In genomic region chr16:89408315-89408714, GRCh38 we compare ENCODE assay signal across 10 cellular contexts.
DNase-seq lines count a peak whose midpoint lies in the region; ATAC-seq, FAIRE-seq and TF ChIP-seq lines count a peak whose summit lies in the region.
"Had no signal": no experiment of that assay in that cellular context is flagged by ENCODE, and none has a peak within 500 bp of the region (broad histone marks: within the 10 kb centered on the region; RNA-seq: fewer than 3 reads in every experiment).

No MANE protein-coding gene starts in this region.

- POLR2A ChIA-PET in K562 (lab: Yijun Ruan, JAX), result interaction anchor here (1.1 to 1.4 kb wide), 3 partner anchors 10 to 19 kb away, joined by 3 to 4 read pairs (median 4); no protein-coding TSS in a partner anchor

- H3K27me3 Mint-ChIP-seq in memory B cell, result no peaks in the 10 kb centered on the region
- H3K27me3 Mint-ChIP-seq in type B pancreatic cell, result no peaks in the 10 kb centered on the region

- no TSS peak for BruUV-seq in mammary epithelial cell (replicated peaks; lab: Mats Ljungman, UMichigan)
- no TSS peak for BruUV-seq in K562 (replicated peaks; lab: Mats Ljungman, UMichigan)

- TF ChIP-seq POLR2A in breast epithelium (IDR thresholded peaks at IDR 0.05) (no peak), K562 (conservative IDR thresholded peaks at IDR 0.05) (no peak), tibial nerve (IDR thresholded peaks at IDR 0.05) (no peak)

- H3K4me1 Mint-ChIP-seq in memory B cell (peaks cover 58% of the 10 kb centered on the region), type B pancreatic cell (ENCODE audit: unreplicated experiment) (peaks cover 83% of the 10 kb centered on the region)

- ATAC-seq in K562 (no peak), memory B cell (ENCODE audit: low read depth) (no peak), GM21529 (IDR thresholded peaks at IDR 0.05; ENCODE audit: unreplicated experiment) (no peak)

- no peak overlapping the region for H3K4me3 ChIP-seq in mammary epithelial cell (replicated peaks in 1 of 3; ENCODE audit: insufficient read depth in 1 of 3, low read depth in 2 of 3, low read length in 3 of 3)
- H3K4me3 ChIP-seq in breast epithelium, result peak overlapping the region in 1 of 3 donors; percentile 3
- no peak overlapping the region for H3K4me3 ChIP-seq in K562
- no peak overlapping the region for H3K4me3 ChIP-seq in tibial nerve

- H2AFZ ChIP-seq in mammary epithelial cell (ENCODE audit: low read depth, low read length), result no peak overlapping the region
- no peak overlapping the region for H2AFZ ChIP-seq in K562 (ENCODE audit: low read depth, low read length)

- H3K36me3 Mint-ChIP-seq in memory B cell (peaks cover 3% of the 10 kb centered on the region), type B pancreatic cell (no peaks in the 10 kb centered on the region)

- no peaks in the 10 kb centered on the region for H3K36me3 ChIP-seq in mammary epithelial cell (ENCODE audit: insufficient read depth, low read length)
- no peaks in the 10 kb centered on the region for H3K36me3 ChIP-seq in breast epithelium
- peaks cover 16% of the 10 kb centered on the region; the same call in 2 of the 3 replicates for H3K36me3 ChIP-seq in K562 (ENCODE audit: control insufficient read depth, insufficient read depth, low read length)
- H3K36me3 ChIP-seq in tibial nerve, result no peaks in the 10 kb centered on the region

- no peak for FAIRE-seq in K562 (lab: Jason Lieb, UNC)

- H3K27ac ChIP-seq in mammary epithelial cell (ENCODE audit: insufficient read depth, low read depth, low read length) (peak overlapping the region; percentile 48), breast epithelium (peak overlapping the region in 1 of 2 donors; percentile 29), K562 (ENCODE audit: extremely low read depth, low read depth, low read length) (no peak overlapping the region), tibial nerve (peak overlapping the region in 2 of 4 donors; percentile 17 to 18)

- CTCF ChIA-PET in mammary epithelial cell (lab: Charles Lee; ENCODE audit: low non-redundant PET), result no interaction called here
- CTCF ChIA-PET in K562 (lab: Yijun Ruan, JAX; ENCODE audit: low intra/inter-chr PET ratio), result no interaction called here

- no peak overlapping the region for H3K4me2 ChIP-seq in mammary epithelial cell (ENCODE audit: insufficient read depth, low read depth, low read length)
- peak overlapping the region; percentile 12; the same call in 1 of the 2 replicates for H3K4me2 ChIP-seq in K562 (ENCODE audit: insufficient read depth, low read length)

- H3K9ac ChIP-seq in mammary epithelial cell (ENCODE audit: insufficient read depth, low read length) (no peak overlapping the region), K562 (ENCODE audit: insufficient read depth in 1 of 2, low read depth in 2 of 2, low read length in 2 of 2) (peak overlapping the region in 1 of 2 experiments; percentile 70; a peak in 2 of 4 replicates)

- intact Hi-C loops in mammary epithelial cell (cut with micrococcal nuclease) (loop anchor here (2.0 kb wide), 1 partner anchor 34 kb away; no protein-coding TSS in a partner anchor), breast epithelium (cut with DNase I; ENCODE audit: low total_unique reads) (no loop called here), K562 (cut with micrococcal nuclease) (no loop called here)

- dilution Hi-C loops in mammary epithelial cell (cut with HindIII; ENCODE audit: low sequenced_read_pairs), result no loop called here

- DNase-seq in mammary epithelial cell (no peak), breast epithelium (ENCODE audit: low spot score in 2 of 2) (no peak), K562 (ENCODE audit: extremely low read depth in 1 of 4, low spot score in 3 of 4) (no peak), memory B cell (ENCODE audit: low spot score in 2 of 2) (no peak), type B pancreatic cell (ENCODE audit: extremely low spot score, unreplicated experiment) (no peak), tibial nerve (ENCODE audit: low spot score in 2 of 2) (no peak), NOMO-1 (lab: John Stamatoyannopoulos, UW; ENCODE audit: unreplicated experiment in 2 of 2) (no peak)
- DNase-seq: AML-193, NCI-H1436 treated with DMSO at 0.1 percent for 48 hours had no signal

- in situ Hi-C loops in mammary epithelial cell (cut with MboI; ENCODE audit: low sequenced_read_pairs in 2 of 2) (no loop called here), K562 (cut with MboI) (no loop called here)

- H3K4me3 Mint-ChIP-seq in memory B cell, result peak overlapping the region; percentile 2
- H3K4me3 Mint-ChIP-seq in type B pancreatic cell, result peak overlapping the region; percentile 54

- no peak for TF ChIP-seq RAD21 in K562 (CRISPR knock-in tag; conservative IDR thresholded peaks at IDR 0.05 in 1 of 2, IDR thresholded peaks at IDR 0.05 in 1 of 2)

- peaks cover 36% of the 10 kb centered on the region for H4K20me1 ChIP-seq in mammary epithelial cell (ENCODE audit: insufficient read depth, low read length)
- peaks cover 90% of the 10 kb centered on the region for H4K20me1 ChIP-seq in K562 (replicated peaks; ENCODE audit: control insufficient read depth, insufficient read depth, low read length)

- H3K9me1 ChIP-seq in K562 (ENCODE audit: control insufficient read depth, insufficient read depth, low read length), result peaks cover 24% of the 10 kb centered on the region

- no peak for TF ChIP-seq EP300 in K562 (IDR thresholded peaks at IDR 0.05; ENCODE audit: low read length)
- TF ChIP-seq EP300 in tibial nerve (IDR thresholded peaks at IDR 0.05), result no peak

- H3K79me2 ChIP-seq in mammary epithelial cell (ENCODE audit: insufficient read depth, low read length) (peaks cover 97% of the 10 kb centered on the region), K562 (ENCODE audit: control insufficient read depth, insufficient read depth, low read length) (peaks cover 97% of the 10 kb centered on the region)

- H3K9me3 Mint-ChIP-seq in memory B cell (no peaks in the 10 kb centered on the region), type B pancreatic cell (no peaks in the 10 kb centered on the region)

- peak overlapping the region; percentile 75 for H3K27ac Mint-ChIP-seq in memory B cell
- peak overlapping the region; percentile 95 for H3K27ac Mint-ChIP-seq in type B pancreatic cell

- no peaks in the 10 kb centered on the region for H3K27me3 ChIP-seq in mammary epithelial cell (ENCODE audit: insufficient read depth, low read length)
- no peaks in the 10 kb centered on the region for H3K27me3 ChIP-seq in breast epithelium
- H3K27me3 ChIP-seq in K562 (ENCODE audit: control insufficient read depth in 2 of 2, insufficient read depth in 2 of 2, low read length in 2 of 2), result no peaks in the 10 kb centered on the region
- H3K27me3 ChIP-seq in tibial nerve, result no peaks in the 10 kb centered on the region

- WGBS in mammary epithelial cell (ENCODE audit: low coverage, missing lambda C conversion rate), result 85% methylated on average over 7 of the region's 12 CpGs
- 80% methylated on average over 9 of the region's 12 CpGs for WGBS in K562 (ENCODE audit: insufficient coverage, low coverage, missing lambda C conversion rate)
- WGBS in tibial nerve, 2 donors, result 46 to 50% methylated on average over 6 to 12 of the region's 12 CpGs

- H3K4me1 ChIP-seq in mammary epithelial cell (ENCODE audit: insufficient read depth, low read length) (peaks cover 49% of the 10 kb centered on the region), breast epithelium (peaks cover 3 to 10% of the 10 kb centered on the region in 2 donors), K562 (replicated peaks in 1 of 2; ENCODE audit: control insufficient read depth in 2 of 2, insufficient read depth in 2 of 2, low read length in 2 of 2) (peaks cover 44 to 63% of the 10 kb centered on the region in 2 experiments), tibial nerve (peaks cover 0 to 98% (median 75%) of the 10 kb centered on the region in 4 donors)

- TF ChIP-seq CTCF in mammary epithelial cell (conservative IDR thresholded peaks at IDR 0.05 in 1 of 2, IDR thresholded peaks at IDR 0.05 in 1 of 2; ENCODE audit: extremely low read depth in 1 of 2, insufficient read depth in 1 of 2, low read depth in 1 of 2, low read length in 2 of 2) (no peak), breast epithelium (IDR thresholded peaks at IDR 0.05) (no peak), K562 (IDR thresholded peaks at IDR 0.05 in 2 of 3, conservative IDR thresholded peaks at IDR 0.05 in 1 of 3; ENCODE audit: insufficient read depth in 2 of 3, low read depth in 1 of 3, low read length in 3 of 3) (no peak), type B pancreatic cell (conservative IDR thresholded peaks at IDR 0.05) (no peak), tibial nerve (IDR thresholded peaks at IDR 0.05) (no peak)

- H3K9me3 ChIP-seq in mammary epithelial cell (replicated peaks; ENCODE audit: insufficient read depth, low read length) (no peaks in the 10 kb centered on the region), breast epithelium (no peaks in the 10 kb centered on the region), K562 (replicated peaks; ENCODE audit: control insufficient read depth, insufficient read depth, low read depth, low read length) (no peaks in the 10 kb centered on the region), tibial nerve (no peaks in the 10 kb centered on the region)

TF ChIP-seq in K562, 482 proteins besides CTCF, POLR2A, EP300 and RAD21:
- TF ChIP-seq KAT2B (IDR thresholded peaks at IDR 0.05; ENCODE audit: low read depth, low read length) (no peak), ELF1 (tag; IDR thresholded peaks at IDR 0.05) (no peak), FOXA3 (CRISPR knock-in tag; conservative IDR thresholded peaks at IDR 0.05 in 1 of 2, IDR thresholded peaks at IDR 0.05 in 1 of 2) (no peak), ZNF584 (CRISPR knock-in tag; IDR thresholded peaks at IDR 0.05; ENCODE audit: low read depth) (no peak), POLR2G (IDR thresholded peaks at IDR 0.05; ENCODE audit: low read depth, low read length) (peak; percentile 47), PHB (CRISPR knock-in tag; IDR thresholded peaks at IDR 0.05) (no peak), RBM22 (IDR thresholded peaks at IDR 0.05; ENCODE audit: low read depth, low read length, poor library complexity, severe bottlenecking) (peak; percentile 84), IRF1 (CRISPR knock-in tag; IDR thresholded peaks at IDR 0.05; ENCODE audit: borderline replicate concordance) (no peak), IRF9 (tag; IDR thresholded peaks at IDR 0.05) (no peak)
TF ChIP-seq in K562: peak in this region for 2.
